ENCODE assay signal across 22 cellular contexts in the genomic region with DNA sequence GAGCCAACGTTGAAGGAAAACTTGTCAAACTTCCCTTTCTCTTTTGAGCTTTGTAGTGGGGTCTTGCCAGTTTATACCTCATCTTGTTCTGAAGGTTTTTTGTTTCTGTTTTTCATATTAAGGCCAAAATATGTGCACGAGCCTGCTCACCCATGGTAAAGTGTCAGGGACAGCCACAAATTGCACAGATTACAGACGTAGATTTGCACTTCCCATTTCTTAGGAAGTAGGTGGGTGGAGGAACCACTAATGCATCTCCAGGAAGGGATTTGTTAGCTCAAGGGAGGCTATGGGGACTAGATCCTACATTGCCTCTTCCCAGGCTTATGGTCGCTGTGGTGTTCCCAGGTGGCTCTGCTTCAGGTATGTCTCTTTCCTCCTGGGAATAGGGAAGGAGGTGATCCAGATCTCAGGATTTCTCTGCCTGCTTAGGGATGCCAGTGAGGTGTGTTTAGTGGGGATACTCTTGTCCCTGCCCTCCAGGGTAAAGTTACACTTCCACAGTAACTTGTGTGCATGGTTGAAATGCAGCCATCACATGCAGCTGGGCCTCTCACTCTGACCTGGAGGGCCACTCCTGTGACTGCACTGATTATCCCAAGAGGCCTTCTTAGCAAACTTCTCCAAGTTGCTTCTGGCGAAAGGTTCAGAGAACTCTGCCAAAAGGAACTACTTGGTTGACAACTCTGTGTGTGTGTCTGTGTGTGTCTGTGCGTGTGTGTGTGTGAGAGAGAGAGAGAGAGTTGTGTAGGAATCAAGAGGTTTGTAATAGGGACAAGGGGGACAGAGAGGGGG. TPM values are rescaled to one million over a fixed set of nuclear protein-coding genes. Genes with fewer than 3 reads are reported as not detected.
DNase-seq lines count a peak whose midpoint lies in the region; ATAC-seq, FAIRE-seq and TF ChIP-seq lines count a peak whose summit lies in the region.
"Had no signal": no experiment of that assay in that cellular context is flagged by ENCODE, and none has a peak within 500 bp of the region (broad histone marks: within the 10 kb centered on the region; RNA-seq: fewer than 3 reads in every experiment).

No MANE protein-coding gene starts in this region.

- no peaks in the 10 kb centered on the region for H3K36me3 ChIP-seq in BLaER1 treated with 17β-estradiol and CSF1 and Interleukin-3, amounts not matched to agents 10 nM and 100 nM
- H3K36me3 ChIP-seq: pancreas, thoracic aorta had no signal

- H3K4me3 ChIP-seq in BLaER1 treated with 17β-estradiol and CSF1 and Interleukin-3, amounts not matched to agents 10 nM and 100 nM, result no peak overlapping the region
- H3K4me3 ChIP-seq: pancreas, smooth muscle cell, thoracic aorta had no signal

- H3K4me3 Mint-ChIP-seq in naive thymus-derived CD8-positive, alpha-beta T cell, result peak overlapping the region in 2 of 10 donors; percentile 34 to 35
- no peak overlapping the region for H3K4me3 Mint-ChIP-seq in mesothelial cell of epicardium
- H3K4me3 Mint-ChIP-seq: activated CD8-positive, alpha-beta T cell treated with anti-CD3 and anti-CD28 coated beads, Interleukin-2, amount 10 ng/mL, durations not matched to agents 7 days and 5 days; activated naive CD8-positive, alpha-beta T cell treated with anti-CD3 and anti-CD28 coated beads, Interleukin-2, amount 50 U/mL, for 24 hours; activated T-cell treated with anti-CD3 and anti-CD28 coated beads, Interleukin-2, amount 50 U/mL, for 72 hours had no signal

- no peak for ATAC-seq in foreskin keratinocyte
- ATAC-seq in naive thymus-derived CD8-positive, alpha-beta T cell, result no peak
- no peak for ATAC-seq in GM18520 (IDR thresholded peaks at IDR 0.05; ENCODE audit: unreplicated experiment)
- no peak for ATAC-seq in GM21423 (IDR thresholded peaks at IDR 0.05; ENCODE audit: unreplicated experiment)
- ATAC-seq: activated CD8-positive, alpha-beta T cell treated with anti-CD3 and anti-CD28 coated beads, Interleukin-2, amount 10 ng/mL, durations not matched to agents 7 days and 5 days; activated naive CD8-positive, alpha-beta T cell treated with anti-CD3 and anti-CD28 coated beads, Interleukin-2, amount 50 U/mL, for 24 hours; activated T-cell treated with anti-CD3 and anti-CD28 coated beads, Interleukin-2, amount 50 U/mL, for 72 hours; Panc1 had no signal

- no peaks in the 10 kb centered on the region for H3K27me3 ChIP-seq in BLaER1 treated with 17β-estradiol and CSF1 and Interleukin-3, amounts not matched to agents 10 nM and 100 nM
- H3K27me3 ChIP-seq in foreskin keratinocyte, result no peaks in the 10 kb centered on the region
- H3K27me3 ChIP-seq: pancreas had no signal

- H3K27me3 Mint-ChIP-seq in naive thymus-derived CD8-positive, alpha-beta T cell, result no peaks in the 10 kb centered on the region
- H3K27me3 Mint-ChIP-seq in mesothelial cell of epicardium (ENCODE audit: low read depth), result no peaks in the 10 kb centered on the region
- H3K27me3 Mint-ChIP-seq: activated naive CD8-positive, alpha-beta T cell treated with anti-CD3 and anti-CD28 coated beads, Interleukin-2, amount 50 U/mL, for 24 hours had no signal

- DNase-seq in GM19239 (ENCODE audit: insufficient read length, low spot score), result no peak
- no peak for DNase-seq in foreskin keratinocyte
- DNase-seq in naive thymus-derived CD8-positive, alpha-beta T cell, result no peak
- DNase-seq in DMS153 treated with DMSO at 0.1 percent for 48 hours (lab: John Stamatoyannopoulos, UW; ENCODE audit: unreplicated experiment), result no peak
- no peak for DNase-seq in mesothelial cell of epicardium (ENCODE audit: low spot score in 2 of 2, unreplicated experiment in 2 of 2)
- DNase-seq: activated CD8-positive, alpha-beta T cell treated with anti-CD3 and anti-CD28 coated beads, Interleukin-2, amount 10 ng/mL, durations not matched to agents 7 days and 5 days; activated naive CD8-positive, alpha-beta T cell treated with anti-CD3 and anti-CD28 coated beads, Interleukin-2, amount 50 U/mL, for 24 hours; activated T-cell treated with anti-CD3 and anti-CD28 coated beads, Interleukin-2, amount 50 U/mL, for 72 hours; Calu3; central memory CD4-positive, alpha-beta T cell; GM23248; IMR-90; NCI-H1092 treated with DMSO at 0.1 percent for 48 hours; NCI-H748 treated with DMSO at 0.1 percent for 48 hours; pancreas had no signal

- peak overlapping the region in 3 of 11 experiments; percentile 63 to 80 (median 73); a peak in 4 of 22 replicates for H3K27ac ChIP-seq in BLaER1 treated with 17β-estradiol and CSF1 and Interleukin-3, amounts not matched to agents 10 nM and 100 nM
- peak overlapping the region; percentile 24 for H3K27ac ChIP-seq in foreskin keratinocyte
- H3K27ac ChIP-seq: GM23248, pancreas, thoracic aorta had no signal

- peaks cover 0 to 14% (median 12%) of the 10 kb centered on the region in 11 experiments; a peak in 16 of 22 replicates for H3K9me3 ChIP-seq in BLaER1 treated with 17β-estradiol and CSF1 and Interleukin-3, amounts not matched to agents 10 nM and 100 nM (replicated peaks in 1 of 11)
- H3K9me3 ChIP-seq: pancreas, thoracic aorta had no signal

- H3K4me1 Mint-ChIP-seq in naive thymus-derived CD8-positive, alpha-beta T cell, result peaks cover 31 to 54% (median 45%) of the 10 kb centered on the region in 4 donors
- peaks cover 14% of the 10 kb centered on the region for H3K4me1 Mint-ChIP-seq in mesothelial cell of epicardium

- peak overlapping the region in 7 of 10 donors; percentile 13 to 83 (median 63) for H3K27ac Mint-ChIP-seq in naive thymus-derived CD8-positive, alpha-beta T cell
- H3K27ac Mint-ChIP-seq in mesothelial cell of epicardium, result no peak overlapping the region
- H3K27ac Mint-ChIP-seq: activated CD8-positive, alpha-beta T cell treated with anti-CD3 and anti-CD28 coated beads, Interleukin-2, amount 10 ng/mL, durations not matched to agents 7 days and 5 days; activated naive CD8-positive, alpha-beta T cell treated with anti-CD3 and anti-CD28 coated beads, Interleukin-2, amount 50 U/mL, for 24 hours had no signal

- peaks cover 0 to 5% (median 0%) of the 10 kb centered on the region in 9 donors for H3K9me3 Mint-ChIP-seq in naive thymus-derived CD8-positive, alpha-beta T cell
- peaks cover 2% of the 10 kb centered on the region for H3K9me3 Mint-ChIP-seq in mesothelial cell of epicardium
- H3K9me3 Mint-ChIP-seq: activated naive CD8-positive, alpha-beta T cell treated with anti-CD3 and anti-CD28 coated beads, Interleukin-2, amount 50 U/mL, for 24 hours had no signal

- H3K36me3 Mint-ChIP-seq in naive thymus-derived CD8-positive, alpha-beta T cell, result peaks cover 0 to 3% (median 2%) of the 10 kb centered on the region in 3 donors
- H3K36me3 Mint-ChIP-seq in mesothelial cell of epicardium, result peaks cover 10% of the 10 kb centered on the region

- peaks cover 0 to 51% (median 2%) of the 10 kb centered on the region in 11 experiments; a peak in 7 of 22 replicates for H4K20me1 ChIP-seq in BLaER1 treated with 17β-estradiol and CSF1 and Interleukin-3, amounts not matched to agents 10 nM and 100 nM

- H3K9ac ChIP-seq in BLaER1 treated with 17β-estradiol and CSF1 and Interleukin-3, amounts not matched to agents 10 nM and 100 nM, result peak overlapping the region in 1 of 11 experiments; percentile 25; a peak in 1 of 22 replicates
- H3K9ac ChIP-seq: GM23248 had no signal

- no peak for TF ChIP-seq CTCF in foreskin keratinocyte (conservative IDR thresholded peaks at IDR 0.05)
- no peak for TF ChIP-seq CTCF in mesothelial cell of epicardium (IDR thresholded peaks at IDR 0.05; ENCODE audit: unreplicated experiment)

- POLR2A ChIA-PET in naive thymus-derived CD8-positive, alpha-beta T cell (lab: Charles Lee), result interaction anchor here (6.8 kb wide), 1 partner anchor 9 kb away, joined by 55 read pairs; a partner anchor contains a TSS

- peak; percentile 87 for FAIRE-seq in GM19239 (lab: Jason Lieb, UNC)
- FAIRE-seq: pancreas had no signal

- H3K4me1 ChIP-seq in BLaER1 treated with 17β-estradiol and CSF1 and Interleukin-3, amounts not matched to agents 10 nM and 100 nM, result peaks cover 54 to 100% (median 62%) of the 10 kb centered on the region in 10 experiments
- H3K4me1 ChIP-seq in foreskin keratinocyte, result peaks cover 5% of the 10 kb centered on the region
- H3K4me1 ChIP-seq: pancreas had no signal

- peak overlapping the region; percentile 34 to 91 (median 71) for H3K4me2 ChIP-seq in BLaER1 treated with 17β-estradiol and CSF1 and Interleukin-3, amounts not matched to agents 10 nM and 100 nM
- H3K4me2 ChIP-seq: smooth muscle cell had no signal

RNA-seq across cellular contexts. Expression of a gene that starts 9.8 kb away (rescaled TPM):
- total RNA-seq in foreskin keratinocyte (2.1 and 4.3 TPM in 2 replicates), mesothelial cell of epicardium (65.8 to 73.8 TPM (median 69.1 TPM) in 3 replicates)
- polyA plus RNA-seq in foreskin keratinocyte, result 1.4 and 2.2 TPM in 2 replicates
- 10 to 100 TPM; 82.6 to 88.0 TPM for total RNA-seq in naive thymus-derived CD8-positive, alpha-beta T cell
- polyA plus RNA-seq in naive thymus-derived CD8-positive, alpha-beta T cell, result 10 to 100 TPM in 1 of 3 donors, 1 to 10 TPM in 2; 2.6 to 32.2 (median 5.6) TPM

RNA-seq across cellular contexts. Expression of a gene that starts 38.3 kb away (rescaled TPM):
- total RNA-seq in foreskin keratinocyte (not detected in 2 replicates), mesothelial cell of epicardium (45.3 to 47.7 TPM (median 45.6 TPM) in 3 replicates)
- polyA plus RNA-seq in foreskin keratinocyte, result not detected in 2 replicates
- not detected for total RNA-seq in naive thymus-derived CD8-positive, alpha-beta T cell
- under 1 TPM in 2 of 3 donors, not detected in 1; 0.15 to 0.22 TPM for polyA plus RNA-seq in naive thymus-derived CD8-positive, alpha-beta T cell
- total RNA-seq: activated CD8-positive, alpha-beta T cell treated with anti-CD3 and anti-CD28 coated beads, Interleukin-2, amount 10 ng/mL, durations not matched to agents 7 days and 5 days; activated T-cell treated with anti-CD3 and anti-CD28 coated beads, Interleukin-2, amount 50 U/mL, for 72 hours; Calu3; kidney epithelial cell; smooth muscle cell had no signal

Comparison
In these comparisons a context has a peak if more than half of its experiments do, and no peak if none do; other contexts are left out.
1. RNA of a gene that starts 9.8 kb away (total RNA-seq): 82.6 to 88.0 TPM in naive thymus-derived CD8-positive, alpha-beta T cell and 65.8 to 73.8 TPM in mesothelial cell of epicardium; 2.1 to 4.3 TPM in foreskin keratinocyte; every median in the first group is over 10 times any median in the second.
2. RNA of a gene that starts 38.3 kb away (total RNA-seq): 45.3 to 47.7 TPM in mesothelial cell of epicardium; not detected in foreskin keratinocyte and not detected in naive thymus-derived CD8-positive, alpha-beta T cell; every median in the first group is over 10 times any median in the second.